Comparison of ENCODE assay signal across 1 cellular context in the genomic region with DNA sequence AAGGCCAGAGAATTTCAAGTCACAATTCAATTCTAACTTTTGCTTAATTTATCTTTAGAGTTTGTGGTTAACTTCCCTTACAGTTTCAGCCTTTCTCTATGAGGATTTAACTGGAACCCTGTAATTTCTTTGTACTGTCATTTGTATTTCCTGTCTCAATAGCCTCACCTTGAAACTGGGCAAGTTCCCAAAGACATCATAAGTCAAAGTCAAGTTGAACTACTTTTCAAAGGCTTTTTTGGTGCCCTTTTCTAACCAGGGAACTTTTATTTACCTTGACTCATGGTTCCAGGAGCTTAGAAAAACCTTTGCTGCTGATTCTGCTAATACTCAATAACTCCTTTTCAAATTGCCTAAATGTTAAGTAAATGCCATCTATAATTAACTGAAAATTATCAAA.
TF ChIP-seq lines count a peak whose summit lies in the region.

No MANE protein-coding gene starts in this region.

TF ChIP-seq in HepG2, 621 proteins besides CTCF, POLR2A, EP300 and RAD21 (continued from another document and continues in another):
- TF ChIP-seq TRIM24 (CRISPR knock-in tag; IDR thresholded peaks at IDR 0.05): no peak
- no peak for TF ChIP-seq SIN3B (IDR thresholded peaks at IDR 0.05; ENCODE audit: low read length)
- TF ChIP-seq ZMAT3 (CRISPR knock-in tag; conservative IDR thresholded peaks at IDR 0.05): no peak
- no peak for TF ChIP-seq ZNF251 (CRISPR knock-in tag; IDR thresholded peaks at IDR 0.05)
- no peak for TF ChIP-seq CHCHD3 (CRISPR knock-in tag; IDR thresholded peaks at IDR 0.05)
- TF ChIP-seq TRAFD1 (CRISPR knock-in tag; IDR thresholded peaks at IDR 0.05; ENCODE audit: borderline replicate concordance): no peak
- TF ChIP-seq, protein P1, sequence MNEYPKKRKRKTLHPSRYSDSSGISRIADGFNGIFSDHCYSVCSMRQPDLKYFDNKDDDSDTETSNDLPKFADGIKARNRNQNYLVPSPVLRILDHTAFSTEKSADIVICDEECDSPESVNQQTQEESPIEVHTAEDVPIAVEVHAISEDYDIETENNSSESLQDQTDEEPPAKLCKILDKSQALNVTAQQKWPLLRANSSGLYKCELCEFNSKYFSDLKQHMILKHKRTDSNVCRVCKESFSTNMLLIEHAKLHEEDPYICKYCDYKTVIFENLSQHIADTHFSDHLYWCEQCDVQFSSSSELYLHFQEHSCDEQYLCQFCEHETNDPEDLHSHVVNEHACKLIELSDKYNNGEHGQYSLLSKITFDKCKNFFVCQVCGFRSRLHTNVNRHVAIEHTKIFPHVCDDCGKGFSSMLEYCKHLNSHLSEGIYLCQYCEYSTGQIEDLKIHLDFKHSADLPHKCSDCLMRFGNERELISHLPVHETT (CRISPR knock-in tag; conservative IDR thresholded peaks at IDR 0.05): no peak
- no peak for TF ChIP-seq ONECUT2 (CRISPR knock-in tag; IDR thresholded peaks at IDR 0.05)
- TF ChIP-seq FOXC1 (CRISPR knock-in tag; IDR thresholded peaks at IDR 0.05; ENCODE audit: borderline replicate concordance): no peak
- TF ChIP-seq ZNF138 (CRISPR knock-in tag; IDR thresholded peaks at IDR 0.05; ENCODE audit: low read depth): no peak
- TF ChIP-seq PHF21A (CRISPR knock-in tag; IDR thresholded peaks at IDR 0.05): no peak
- no peak for TF ChIP-seq ZNF30 (CRISPR knock-in tag; IDR thresholded peaks at IDR 0.05)
- no peak for TF ChIP-seq NFIB (CRISPR knock-in tag; IDR thresholded peaks at IDR 0.05; ENCODE audit: borderline replicate concordance)
- TF ChIP-seq MXD1 (CRISPR knock-in tag; IDR thresholded peaks at IDR 0.05): no peak
- TF ChIP-seq NBN (conservative IDR thresholded peaks at IDR 0.05): no peak
- TF ChIP-seq SP5 (CRISPR knock-in tag; IDR thresholded peaks at IDR 0.05; ENCODE audit: borderline replicate concordance, low read depth): no peak
- TF ChIP-seq RFXANK (CRISPR knock-in tag; IDR thresholded peaks at IDR 0.05): no peak
- TF ChIP-seq ZNF326 (CRISPR knock-in tag; IDR thresholded peaks at IDR 0.05; ENCODE audit: borderline replicate concordance): no peak
- TF ChIP-seq HOXD1 (CRISPR knock-in tag; IDR thresholded peaks at IDR 0.05): no peak
- TF ChIP-seq SNAI1 (CRISPR knock-in tag; IDR thresholded peaks at IDR 0.05; ENCODE audit: borderline replicate concordance): no peak
- no peak for TF ChIP-seq MED8 (CRISPR knock-in tag; IDR thresholded peaks at IDR 0.05; ENCODE audit: insufficient replicate concordance)
- TF ChIP-seq MIER2 (CRISPR knock-in tag; IDR thresholded peaks at IDR 0.05): no peak
- TF ChIP-seq ARID5B (CRISPR knock-in tag; IDR thresholded peaks at IDR 0.05): peak; percentile 99
- TF ChIP-seq MZF1 (CRISPR knock-in tag; IDR thresholded peaks at IDR 0.05; ENCODE audit: borderline replicate concordance): no peak
- TF ChIP-seq KDM5B (CRISPR knock-in tag; IDR thresholded peaks at IDR 0.05; ENCODE audit: borderline replicate concordance): no peak
- TF ChIP-seq, protein P2, sequence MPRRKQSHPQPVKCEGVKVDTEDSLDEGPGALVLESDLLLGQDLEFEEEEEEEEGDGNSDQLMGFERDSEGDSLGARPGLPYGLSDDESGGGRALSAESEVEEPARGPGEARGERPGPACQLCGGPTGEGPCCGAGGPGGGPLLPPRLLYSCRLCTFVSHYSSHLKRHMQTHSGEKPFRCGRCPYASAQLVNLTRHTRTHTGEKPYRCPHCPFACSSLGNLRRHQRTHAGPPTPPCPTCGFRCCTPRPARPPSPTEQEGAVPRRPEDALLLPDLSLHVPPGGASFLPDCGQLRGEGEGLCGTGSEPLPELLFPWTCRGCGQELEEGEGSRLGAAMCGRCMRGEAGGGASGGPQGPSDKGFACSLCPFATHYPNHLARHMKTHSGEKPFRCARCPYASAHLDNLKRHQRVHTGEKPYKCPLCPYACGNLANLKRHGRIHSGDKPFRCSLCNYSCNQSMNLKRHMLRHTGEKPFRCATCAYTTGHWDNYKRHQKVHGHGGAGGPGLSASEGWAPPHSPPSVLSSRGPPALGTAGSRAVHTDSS (CRISPR knock-in tag; conservative IDR thresholded peaks at IDR 0.05): no peak
- 0 out of 2 replicates have a peak, but pooled peaks have one; percentile 27 for TF ChIP-seq KDM1A (CRISPR knock-in tag; IDR thresholded peaks at IDR 0.05)
- no peak for TF ChIP-seq ZNF24 (IDR thresholded peaks at IDR 0.05)
- TF ChIP-seq, protein P3, sequence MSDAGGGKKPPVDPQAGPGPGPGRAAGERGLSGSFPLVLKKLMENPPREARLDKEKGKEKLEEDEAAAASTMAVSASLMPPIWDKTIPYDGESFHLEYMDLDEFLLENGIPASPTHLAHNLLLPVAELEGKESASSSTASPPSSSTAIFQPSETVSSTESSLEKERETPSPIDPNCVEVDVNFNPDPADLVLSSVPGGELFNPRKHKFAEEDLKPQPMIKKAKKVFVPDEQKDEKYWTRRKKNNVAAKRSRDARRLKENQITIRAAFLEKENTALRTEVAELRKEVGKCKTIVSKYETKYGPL (CRISPR knock-in tag; IDR thresholded peaks at IDR 0.05): no peak
- no peak for TF ChIP-seq ZNF7 (CRISPR knock-in tag; IDR thresholded peaks at IDR 0.05)
- no peak for TF ChIP-seq ZZZ3 (CRISPR knock-in tag; IDR thresholded peaks at IDR 0.05; ENCODE audit: borderline replicate concordance)
- TF ChIP-seq ERF (CRISPR knock-in tag; IDR thresholded peaks at IDR 0.05): peak; percentile 88
- TF ChIP-seq, protein P4, sequence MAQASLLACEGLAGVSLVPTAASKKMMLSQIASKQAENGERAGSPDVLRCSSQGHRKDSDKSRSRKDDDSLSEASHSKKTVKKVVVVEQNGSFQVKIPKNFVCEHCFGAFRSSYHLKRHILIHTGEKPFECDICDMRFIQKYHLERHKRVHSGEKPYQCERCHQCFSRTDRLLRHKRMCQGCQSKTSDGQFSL (CRISPR knock-in tag; IDR thresholded peaks at IDR 0.05): no peak
- no peak for TF ChIP-seq ZBTB7A (CRISPR knock-in tag; IDR thresholded peaks at IDR 0.05)
- TF ChIP-seq, protein P5, sequence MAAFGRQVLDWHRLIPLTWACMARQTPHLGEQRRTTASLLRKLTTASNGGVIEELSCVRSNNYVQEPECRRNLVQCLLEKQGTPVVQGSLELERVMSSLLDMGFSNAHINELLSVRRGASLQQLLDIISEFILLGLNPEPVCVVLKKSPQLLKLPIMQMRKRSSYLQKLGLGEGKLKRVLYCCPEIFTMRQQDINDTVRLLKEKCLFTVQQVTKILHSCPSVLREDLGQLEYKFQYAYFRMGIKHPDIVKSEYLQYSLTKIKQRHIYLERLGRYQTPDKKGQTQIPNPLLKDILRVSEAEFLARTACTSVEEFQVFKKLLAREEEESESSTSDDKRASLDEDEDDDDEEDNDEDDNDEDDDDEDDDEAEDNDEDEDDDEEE (CRISPR knock-in tag; IDR thresholded peaks at IDR 0.05): no peak
- no peak for TF ChIP-seq GLI4 (CRISPR knock-in tag; IDR thresholded peaks at IDR 0.05; ENCODE audit: borderline replicate concordance)
- TF ChIP-seq MLX (CRISPR knock-in tag; IDR thresholded peaks at IDR 0.05): no peak
- no peak for TF ChIP-seq PLRG1 (conservative IDR thresholded peaks at IDR 0.05)
- no peak for TF ChIP-seq TEAD2 (CRISPR knock-in tag; IDR thresholded peaks at IDR 0.05)
- TF ChIP-seq BCL6 (CRISPR knock-in tag; IDR thresholded peaks at IDR 0.05): peak; percentile 98
- no peak for TF ChIP-seq ZNF354B (CRISPR knock-in tag; IDR thresholded peaks at IDR 0.05)
- TF ChIP-seq ELK4 (CRISPR knock-in tag; IDR thresholded peaks at IDR 0.05; ENCODE audit: borderline replicate concordance): no peak
- TF ChIP-seq CENPT (CRISPR knock-in tag; IDR thresholded peaks at IDR 0.05; ENCODE audit: low read depth): no peak
- TF ChIP-seq SRSF4 (IDR thresholded peaks at IDR 0.05; ENCODE audit: low read depth, low read length, poor library complexity, severe bottlenecking): no peak
- TF ChIP-seq POLR2AphosphoS2 (IDR thresholded peaks at IDR 0.05; ENCODE audit: low read depth, low read length): no peak
- TF ChIP-seq JARID2 (CRISPR knock-in tag; IDR thresholded peaks at IDR 0.05; ENCODE audit: insufficient replicate concordance): no peak
- TF ChIP-seq ZBTB8A (CRISPR knock-in tag; IDR thresholded peaks at IDR 0.05; ENCODE audit: borderline replicate concordance, low read depth): no peak
- TF ChIP-seq, protein P6, sequence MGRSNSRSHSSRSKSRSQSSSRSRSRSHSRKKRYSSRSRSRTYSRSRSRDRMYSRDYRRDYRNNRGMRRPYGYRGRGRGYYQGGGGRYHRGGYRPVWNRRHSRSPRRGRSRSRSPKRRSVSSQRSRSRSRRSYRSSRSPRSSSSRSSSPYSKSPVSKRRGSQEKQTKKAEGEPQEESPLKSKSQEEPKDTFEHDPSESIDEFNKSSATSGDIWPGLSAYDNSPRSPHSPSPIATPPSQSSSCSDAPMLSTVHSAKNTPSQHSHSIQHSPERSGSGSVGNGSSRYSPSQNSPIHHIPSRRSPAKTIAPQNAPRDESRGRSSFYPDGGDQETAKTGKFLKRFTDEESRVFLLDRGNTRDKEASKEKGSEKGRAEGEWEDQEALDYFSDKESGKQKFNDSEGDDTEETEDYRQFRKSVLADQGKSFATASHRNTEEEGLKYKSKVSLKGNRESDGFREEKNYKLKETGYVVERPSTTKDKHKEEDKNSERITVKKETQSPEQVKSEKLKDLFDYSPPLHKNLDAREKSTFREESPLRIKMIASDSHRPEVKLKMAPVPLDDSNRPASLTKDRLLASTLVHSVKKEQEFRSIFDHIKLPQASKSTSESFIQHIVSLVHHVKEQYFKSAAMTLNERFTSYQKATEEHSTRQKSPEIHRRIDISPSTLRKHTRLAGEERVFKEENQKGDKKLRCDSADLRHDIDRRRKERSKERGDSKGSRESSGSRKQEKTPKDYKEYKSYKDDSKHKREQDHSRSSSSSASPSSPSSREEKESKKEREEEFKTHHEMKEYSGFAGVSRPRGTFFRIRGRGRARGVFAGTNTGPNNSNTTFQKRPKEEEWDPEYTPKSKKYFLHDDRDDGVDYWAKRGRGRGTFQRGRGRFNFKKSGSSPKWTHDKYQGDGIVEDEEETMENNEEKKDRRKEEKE (IDR thresholded peaks at IDR 0.05): no peak
- TF ChIP-seq SSRP1 (CRISPR knock-in tag; IDR thresholded peaks at IDR 0.05): no peak
